ENCODE assay signal across 12 cellular contexts in the genomic region with DNA sequence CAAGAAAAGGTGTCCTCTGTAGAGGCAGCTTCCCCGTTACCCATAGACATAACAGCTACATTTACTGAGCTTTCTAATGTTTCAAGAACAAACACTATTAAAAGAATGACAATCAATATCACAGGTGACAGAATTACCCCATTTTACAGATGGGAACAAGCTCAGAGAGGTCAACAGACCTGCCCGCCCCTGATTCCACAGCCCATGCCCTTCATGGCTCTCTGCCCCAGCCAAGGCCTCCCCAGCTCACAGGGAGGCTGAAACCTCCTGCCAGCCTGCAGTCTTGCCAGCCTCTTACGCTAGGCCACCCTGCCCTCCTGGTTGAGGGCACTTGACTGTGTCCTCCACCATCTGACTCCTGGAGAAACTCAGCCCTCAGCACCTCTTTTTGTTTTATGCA. TPM values are rescaled to one million over a fixed set of nuclear protein-coding genes. Genes with fewer than 3 reads are reported as not detected.
DNase-seq lines count a peak whose midpoint lies in the region; ATAC-seq, FAIRE-seq and TF ChIP-seq lines count a peak whose summit lies in the region.
"Had no signal": no experiment of that assay in that cellular context is flagged by ENCODE, and none has a peak within 500 bp of the region (broad histone marks: within the 10 kb centered on the region; RNA-seq: fewer than 3 reads in every experiment).

No MANE protein-coding gene starts in this region.

- no peaks in the 10 kb centered on the region for H3K79me1 ChIP-seq in H1 (ENCODE audit: low read depth, low read length)

- H3K27me3 Mint-ChIP-seq in mesothelial cell of epicardium (ENCODE audit: low read depth) = no peaks in the 10 kb centered on the region
- H3K27me3 Mint-ChIP-seq: CD4-positive, alpha-beta memory T cell had no signal

- H3K36me3 Mint-ChIP-seq in mesothelial cell of epicardium = no peaks in the 10 kb centered on the region
- H3K36me3 Mint-ChIP-seq: CD14-positive monocyte; CD4-positive, alpha-beta memory T cell had no signal

- no peak overlapping the region for H4K8ac ChIP-seq in H1 (ENCODE audit: extremely low read depth, insufficient read depth, low read length)

- H3K27ac ChIP-seq in HepG2 (ENCODE audit: extremely low read length, insufficient read depth, low read length) (no peak overlapping the region), right lobe of liver (no peak overlapping the region), H1 (ENCODE audit: low read depth, low read length) (no peak overlapping the region)
- H3K27ac ChIP-seq: BLaER1 had no signal

- no peak overlapping the region for H3K18ac ChIP-seq in H1 (ENCODE audit: extremely low read depth, low read length)

- TF ChIP-seq EP300 in HepG2 (IDR thresholded peaks at IDR 0.05; ENCODE audit: low read depth in 2 of 2, low read length in 2 of 2) (no peak), HepG2 (CRISPR knock-in tag; IDR thresholded peaks at IDR 0.05; ENCODE audit: borderline replicate concordance) (no peak), H1 (IDR thresholded peaks at IDR 0.05; ENCODE audit: borderline replicate concordance in 1 of 2, low read depth in 2 of 2, low read length in 2 of 2) (no peak)

- no peak for TF ChIP-seq RAD21 in HepG2 (CRISPR knock-in tag; IDR thresholded peaks at IDR 0.05)
- TF ChIP-seq RAD21 in H1 (IDR thresholded peaks at IDR 0.05 in 1 of 2, conservative IDR thresholded peaks at IDR 0.05 in 1 of 2; ENCODE audit: low read depth in 2 of 2, low read length in 2 of 2) = no peak

- H3K9me3 ChIP-seq in HepG2 (ENCODE audit: low read length) (no peaks in the 10 kb centered on the region), right lobe of liver (no peaks in the 10 kb centered on the region), H1 (ENCODE audit: insufficient read depth in 2 of 2, low read depth in 1 of 2, low read length in 1 of 2) (no peaks in the 10 kb centered on the region)
- H3K9me3 ChIP-seq: BLaER1 had no signal

- POLR2A ChIA-PET in HepG2 (lab: Yijun Ruan, JAX) = no interaction called here
- POLR2A ChIA-PET in H1 (lab: Charles Lee; ENCODE audit: partially characterized antibody) = no interaction called here

- H2BK120ac ChIP-seq in H1 (replicated peaks; ENCODE audit: low read depth, low read length) = no peak overlapping the region

- no peak overlapping the region for H2BK15ac ChIP-seq in H1 (ENCODE audit: low read length)

- H3K9ac ChIP-seq in HepG2 (ENCODE audit: insufficient read depth, low read depth, low read length) (no peak overlapping the region), H1 (replicated peaks in 1 of 4; ENCODE audit: extremely low read depth in 1 of 4, low read depth in 3 of 4, low read length in 3 of 4) (no peak overlapping the region)
- H3K9ac ChIP-seq: BLaER1 had no signal

- H3K14ac ChIP-seq in H1 (ENCODE audit: insufficient read length) = no peak overlapping the region

- TF ChIP-seq POLR2A in HepG2 (IDR thresholded peaks at IDR 0.05; ENCODE audit: insufficient read depth in 1 of 2, low read depth in 2 of 2, low read length in 2 of 2) (no peak), right lobe of liver (IDR thresholded peaks at IDR 0.05) (no peak), H1 (IDR thresholded peaks at IDR 0.05; ENCODE audit: control extremely low read depth in 1 of 2, low read depth in 2 of 2, low read length in 2 of 2) (no peak)

- no peak overlapping the region for H4K5ac ChIP-seq in H1 (ENCODE audit: insufficient read length, low read depth, low read length)

- H3K4me1 Mint-ChIP-seq in mesothelial cell of epicardium = peaks cover 13% of the 10 kb centered on the region

- intact Hi-C loops in HepG2 (cut with micrococcal nuclease; ENCODE audit: unreplicated experiment) = loop anchor here (1.0 kb wide), 1 partner anchor 140 kb away; no protein-coding TSS in a partner anchor
- intact Hi-C loops in right lobe of liver (cut with DNase I) = loop anchor here in 1 of 2 donors (5.0 kb wide), 1 partner anchor 138 kb away; no protein-coding TSS in a partner anchor

- H2BK12ac ChIP-seq in H1 (ENCODE audit: low read depth, low read length) = 0 out of 2 replicates have a peak overlapping the region, but pooled peaks have one; percentile 68

- H2AFZ ChIP-seq in HepG2 (ENCODE audit: low read length) (no peak overlapping the region), H1 (ENCODE audit: low read length) (no peak overlapping the region)

- no peak overlapping the region for H3K56ac ChIP-seq in H1 (replicated peaks; ENCODE audit: insufficient read length, low read depth, low read length)

- no peak overlapping the region for H3K4ac ChIP-seq in H1 (replicated peaks; ENCODE audit: insufficient read length, low read depth, low read length)

- H2AK5ac ChIP-seq in H1 (ENCODE audit: low read depth, low read length) = no peak overlapping the region

- DNase-seq in HepG2 (ENCODE audit: low spot score) (no peak), right lobe of liver (no peak), H1 (ENCODE audit: low read depth in 1 of 2, low spot score in 2 of 2) (no peak), mesothelial cell of epicardium (ENCODE audit: low spot score in 2 of 2, unreplicated experiment in 2 of 2) (no peak), anterior cingulate cortex (lab: John Stamatoyannopoulos, UW) (no peak), AG20443 (ENCODE audit: low spot score) (no peak)

- H4K20me1 ChIP-seq in HepG2 (ENCODE audit: insufficient read depth, low read length) (no peaks in the 10 kb centered on the region), H1 (replicated peaks in 1 of 2; ENCODE audit: control insufficient read depth in 1 of 2, insufficient read depth in 2 of 2, low read length in 2 of 2) (no peaks in the 10 kb centered on the region)

- H3K9me3 Mint-ChIP-seq in mesothelial cell of epicardium = no peaks in the 10 kb centered on the region
- H3K9me3 Mint-ChIP-seq: CD14-positive monocyte; CD4-positive, alpha-beta memory T cell had no signal

- no peak for TF ChIP-seq CTCF in HepG2 (CRISPR knock-in tag; IDR thresholded peaks at IDR 0.05)
- no peak for TF ChIP-seq CTCF in right lobe of liver (IDR thresholded peaks at IDR 0.05)
- no peak for TF ChIP-seq CTCF in H1 (IDR thresholded peaks at IDR 0.05; ENCODE audit: control extremely low read depth in 1 of 3, insufficient read depth in 1 of 3, low read depth in 1 of 3, low read length in 3 of 3)
- TF ChIP-seq CTCF in mesothelial cell of epicardium (IDR thresholded peaks at IDR 0.05; ENCODE audit: unreplicated experiment) = no peak

- no peaks in the 10 kb centered on the region for H3K36me3 ChIP-seq in HepG2 (replicated peaks in 1 of 2; ENCODE audit: control insufficient read depth in 1 of 2, insufficient read depth in 2 of 2, low read length in 2 of 2)
- H3K36me3 ChIP-seq in right lobe of liver = no peaks in the 10 kb centered on the region
- H3K36me3 ChIP-seq in H1 (ENCODE audit: control insufficient read depth in 2 of 4, insufficient read depth in 4 of 4, low read length in 3 of 4) = no peaks in the 10 kb centered on the region
- H3K36me3 ChIP-seq: BLaER1 had no signal

- no peak overlapping the region for H2BK20ac ChIP-seq in H1 (ENCODE audit: low read length)

- ATAC-seq in HepG2 = no peak
- ATAC-seq in right lobe of liver = no peak

- no peak overlapping the region for H4K91ac ChIP-seq in H1 (replicated peaks; ENCODE audit: insufficient read length, low read length)

- 41% methylated on average over 3 of the region's 3 CpGs for WGBS in HepG2 (ENCODE audit: low lambda C conversion rate)
- WGBS in right lobe of liver (ENCODE audit: insufficient coverage, low coverage, low lambda C conversion rate, missing lambda C conversion rate) = 67% methylated on average over 1 of the region's 3 CpGs
- WGBS in H1 (ENCODE audit: extremely low coverage in 1 of 2, insufficient coverage in 1 of 2, insufficient read length in 1 of 2, insufficient replicate concordance in 2 of 2, low coverage in 1 of 2, low lambda C conversion rate in 2 of 2, missing lambda C conversion rate in 1 of 2), 2 experiments = 85% methylated on average over 3 of the region's 3 CpGs; no CpG with 5 or more reads in 1 of the 2 experiments

- H3K79me2 ChIP-seq in HepG2 (ENCODE audit: insufficient read depth, low read length) (no peaks in the 10 kb centered on the region), H1 (ENCODE audit: control insufficient read depth in 1 of 2, insufficient read depth in 2 of 2, low read length in 2 of 2) (no peaks in the 10 kb centered on the region)

- no peaks in the 10 kb centered on the region for H3K23me2 ChIP-seq in H1 (ENCODE audit: low read depth, low read length)

- in situ Hi-C loops in HepG2 (cut with HindIII; ENCODE audit: extremely low pct_ligation_motif_present, low pct_unique_long_range_greater_than_20kb) = loop anchor here (5.0 kb wide), 1 partner anchor 133 kb away; no protein-coding TSS in a partner anchor

- peaks cover 12 to 47% of the 10 kb centered on the region in 2 experiments; a peak in 4 of 5 replicates for H3K27me3 ChIP-seq in HepG2 (ENCODE audit: control insufficient read depth in 1 of 2, insufficient read depth in 2 of 2, low read length in 2 of 2)
- H3K27me3 ChIP-seq in right lobe of liver = no peaks in the 10 kb centered on the region
- peaks cover 0 to 5% (median 0%) of the 10 kb centered on the region in 4 experiments; a peak in 2 of 7 replicates for H3K27me3 ChIP-seq in H1 (replicated peaks in 1 of 4; ENCODE audit: control insufficient read depth in 3 of 4, extremely low read depth in 1 of 4, insufficient read depth in 3 of 4, low read length in 3 of 4)
- H3K27me3 ChIP-seq: BLaER1 had no signal

- no TSS peak for BruUV-seq in HepG2 (replicated peaks; lab: Mats Ljungman, UMichigan)

- no peak overlapping the region for H3K4me3 Mint-ChIP-seq in mesothelial cell of epicardium
- H3K4me3 Mint-ChIP-seq: CD14-positive monocyte; CD4-positive, alpha-beta memory T cell had no signal

- H3K4me3 ChIP-seq in HepG2 (replicated peaks in 1 of 3; ENCODE audit: insufficient read depth in 1 of 3, low read depth in 2 of 3, low read length in 3 of 3) (no peak overlapping the region), right lobe of liver (no peak overlapping the region), H1 (ENCODE audit: extremely low read depth in 1 of 4, insufficient read depth in 2 of 4, low read depth in 3 of 4, low read length in 4 of 4) (no peak overlapping the region)
- H3K4me3 ChIP-seq: BLaER1, GM12878 had no signal

- no peak overlapping the region for H3K4me2 ChIP-seq in HepG2 (ENCODE audit: low read depth, low read length)
- H3K4me2 ChIP-seq in H1 (ENCODE audit: insufficient read depth in 1 of 2, low read depth in 2 of 2, low read length in 2 of 2) = no peak overlapping the region
- H3K4me2 ChIP-seq: BLaER1 had no signal

- FAIRE-seq in HepG2 (lab: Jason Lieb, UNC) = no peak
- FAIRE-seq in H1 (lab: Jason Lieb, UNC) = no peak
- FAIRE-seq: GM19239 had no signal

- no peak overlapping the region for H3K23ac ChIP-seq in H1 (ENCODE audit: insufficient read length)

- H2BK5ac ChIP-seq in H1 (ENCODE audit: low read depth, low read length) = no peak overlapping the region

- CTCF ChIA-PET in HepG2 (lab: Yijun Ruan, JAX; ENCODE audit: low intra/inter-chr PET ratio, low total read pairs) = interaction anchor here (1.0 to 7.6 kb wide), 4 partner anchors 26 to 144 kb away, joined by 4 to 118 read pairs (median 6); no protein-coding TSS in a partner anchor
- CTCF ChIA-PET in H1 (lab: Charles Lee; ENCODE audit: partially characterized antibody) = interaction anchor here (0.5 to 14.9 kb wide), 46 partner anchors 11 to 282 kb away, joined by 3 to 367 read pairs (median 5); partner anchors contain the start of gene SLC35F6

- H3K4me1 ChIP-seq in HepG2 (ENCODE audit: insufficient read depth, low read length) = peaks cover 15% of the 10 kb centered on the region
- H3K4me1 ChIP-seq in right lobe of liver = peaks cover 0 to 4% (median 0%) of the 10 kb centered on the region in 4 donors
- H3K4me1 ChIP-seq in H1 (replicated peaks in 1 of 4; ENCODE audit: control insufficient read depth in 3 of 4, insufficient read depth in 4 of 4, low read length in 3 of 4) = no peaks in the 10 kb centered on the region; a peak in 2 of 7 replicates

- H3K27ac Mint-ChIP-seq in mesothelial cell of epicardium = peak overlapping the region; percentile 28
- H3K27ac Mint-ChIP-seq: CD14-positive monocyte had no signal

RNA-seq across cellular contexts. Expression of gene SLC35F6, which starts 19.1 kb away (rescaled TPM):
- total RNA-seq in HepG2 (2016; rRNA removed; fragmentation: Illumina TruSeq; extraction: Trizol) = 11.8 and 21.2 TPM in 2 replicates
- 3.5 and 3.7 TPM in 2 replicates for total RNA-seq in HepG2 (2016; cell fraction: cytosol; rRNA removed; fragmentation: Illumina TruSeq; extraction: Trizol; ENCODE audit: low read depth)
- 9.9 and 20.3 TPM in 2 replicates for total RNA-seq in HepG2 (2016; cell fraction: insoluble cytoplasmic fraction; rRNA removed; fragmentation: Illumina TruSeq; extraction: Trizol)
- 14.2 and 15.5 TPM in 2 replicates for total RNA-seq in HepG2 (2016; cell fraction: membrane; rRNA removed; fragmentation: Illumina TruSeq; extraction: Trizol)
- 19.3 and 24.0 TPM in 2 replicates for total RNA-seq in HepG2 (2016; cell fraction: nucleus; rRNA removed; fragmentation: Illumina TruSeq; extraction: Trizol)
- 15.2 and 19.2 TPM in 2 replicates for polyA plus RNA-seq in HepG2 (2011; rRNA removed)
- 16.7 and 16.8 TPM in 2 replicates for polyA plus RNA-seq in HepG2 (2011; cell fraction: cytosol; rRNA removed)
- polyA plus RNA-seq in HepG2 (2011; cell fraction: nucleus; rRNA removed) = 12.0 and 12.7 TPM in 2 replicates
- polyA plus RNA-seq in HepG2 (2012) = 7.1 and 9.5 TPM in 2 replicates
- polyA plus RNA-seq in HepG2 (2016; cell fraction: cytosol; fragmentation: Illumina TruSeq; extraction: Trizol; ENCODE audit: low read depth) = 2.7 and 3.6 TPM in 2 replicates
- polyA plus RNA-seq in HepG2 (2016; cell fraction: insoluble cytoplasmic fraction; fragmentation: Illumina TruSeq; extraction: Trizol; ENCODE audit: low read depth) = 7.6 and 11.6 TPM in 2 replicates
- 8.6 and 8.7 TPM in 2 replicates for polyA plus RNA-seq in HepG2 (2016; cell fraction: membrane; fragmentation: Illumina TruSeq; extraction: Trizol; ENCODE audit: low read depth)
- 26.2 and 26.3 TPM in 2 replicates for polyA plus RNA-seq in HepG2 (2016; cell fraction: nucleus; fragmentation: Illumina TruSeq; extraction: Trizol; ENCODE audit: insufficient read depth, low read depth)
- 75.6 and 115 TPM in 2 replicates for polyA minus RNA-seq in HepG2 (2011; rRNA and poly(A)+ RNA removed; ENCODE audit: low replicate concordance)
- polyA minus RNA-seq in HepG2 (2011; cell fraction: cytosol; rRNA and poly(A)+ RNA removed) = 19.2 and 22.7 TPM in 2 replicates
- 13.9 and 16.2 TPM in 2 replicates for polyA minus RNA-seq in HepG2 (2011; cell fraction: nucleus; rRNA and poly(A)+ RNA removed)
- 10 to 100 TPM; 14.2 to 73.9 (median 27.2) TPM for total RNA-seq in right lobe of liver
- total RNA-seq in H1 (2021; fragmentation: NEBNext Ultra II Directional; extraction: Animal tissue kit (Norgen Biotek cat#: 25700)) = 11.2 and 11.6 TPM in 2 replicates
- 12.9 and 13.5 TPM in 2 replicates for polyA plus RNA-seq in H1 (2011; rRNA removed)
- polyA plus RNA-seq in H1 (2011; cell fraction: cytosol; rRNA removed) = 7.3 TPM
- polyA plus RNA-seq in H1 (2011; cell fraction: nucleus; rRNA removed) = 6.5 TPM
- 7.5 to 10.5 TPM (median 8.8 TPM) in 4 replicates for polyA plus RNA-seq in H1 (2012, experiment 1 of 2)
- polyA plus RNA-seq in H1 (2012, experiment 2 of 2) = 8.0 TPM
- 14.9 TPM for polyA plus RNA-seq in H1 (2013, experiment 1 of 2)
- polyA plus RNA-seq in H1 (2013, experiment 2 of 2) = 17.3 TPM
- polyA minus RNA-seq in H1 (2011; rRNA and poly(A)+ RNA removed) = 19.7 and 19.8 TPM in 2 replicates
- polyA minus RNA-seq in H1 (2011; cell fraction: cytosol; rRNA and poly(A)+ RNA removed) = 12.4 TPM
- 9.9 TPM for polyA minus RNA-seq in H1 (2011; cell fraction: nucleus; rRNA and poly(A)+ RNA removed)
- 25.2 to 26.8 TPM (median 26.0 TPM) in 3 replicates for total RNA-seq in mesothelial cell of epicardium

RNA-seq across cellular contexts. Expression of gene CENPA, which starts 40.9 kb away (rescaled TPM):
- total RNA-seq in HepG2 (2016; rRNA removed; fragmentation: Illumina TruSeq; extraction: Trizol) (38.5 and 45.8 TPM in 2 replicates), right lobe of liver (1 to 10 TPM in 1 of 6 experiments, under 1 TPM in 4, not detected in 1; 0.18 to 1.3 (median 0.56) TPM), mesothelial cell of epicardium (7.9 to 9.2 TPM (median 8.8 TPM) in 3 replicates)
- 27.1 and 37.2 TPM in 2 replicates for total RNA-seq in HepG2 (2016; cell fraction: cytosol; rRNA removed; fragmentation: Illumina TruSeq; extraction: Trizol; ENCODE audit: low read depth)
- total RNA-seq in HepG2 (2016; cell fraction: insoluble cytoplasmic fraction; rRNA removed; fragmentation: Illumina TruSeq; extraction: Trizol) = 39.2 and 39.7 TPM in 2 replicates
- total RNA-seq in HepG2 (2016; cell fraction: membrane; rRNA removed; fragmentation: Illumina TruSeq; extraction: Trizol) = 50.6 and 55.2 TPM in 2 replicates
- total RNA-seq in HepG2 (2016; cell fraction: nucleus; rRNA removed; fragmentation: Illumina TruSeq; extraction: Trizol) = 16.6 and 16.9 TPM in 2 replicates
- polyA plus RNA-seq in HepG2 (2011; rRNA removed) (19.6 and 28.5 TPM in 2 replicates), H1 (2011; rRNA removed) (17.6 and 19.4 TPM in 2 replicates)
- polyA plus RNA-seq in HepG2 (2011; cell fraction: cytosol; rRNA removed) = 18.7 and 25.1 TPM in 2 replicates
- polyA plus RNA-seq in HepG2 (2011; cell fraction: nucleus; rRNA removed) = 8.8 and 11.8 TPM in 2 replicates
- polyA plus RNA-seq in HepG2 (2012) = 10.6 and 18.8 TPM in 2 replicates
- polyA plus RNA-seq in HepG2 (2016; cell fraction: cytosol; fragmentation: Illumina TruSeq; extraction: Trizol; ENCODE audit: low read depth) = 28.0 and 40.7 TPM in 2 replicates
- polyA plus RNA-seq in HepG2 (2016; cell fraction: insoluble cytoplasmic fraction; fragmentation: Illumina TruSeq; extraction: Trizol; ENCODE audit: low read depth) = 52.5 and 56.7 TPM in 2 replicates
- polyA plus RNA-seq in HepG2 (2016; cell fraction: membrane; fragmentation: Illumina TruSeq; extraction: Trizol; ENCODE audit: low read depth) = 39.4 and 51.0 TPM in 2 replicates
- polyA plus RNA-seq in HepG2 (2016; cell fraction: nucleus; fragmentation: Illumina TruSeq; extraction: Trizol; ENCODE audit: insufficient read depth, low read depth) = 36.5 and 39.2 TPM in 2 replicates
- polyA minus RNA-seq in HepG2 (2011; rRNA and poly(A)+ RNA removed; ENCODE audit: low replicate concordance) = 18.6 and 61.4 TPM in 2 replicates
- 6.7 and 8.0 TPM in 2 replicates for polyA minus RNA-seq in HepG2 (2011; cell fraction: cytosol; rRNA and poly(A)+ RNA removed)
- 9.1 and 11.3 TPM in 2 replicates for polyA minus RNA-seq in HepG2 (2011; cell fraction: nucleus; rRNA and poly(A)+ RNA removed)
- total RNA-seq in H1 (2021; fragmentation: NEBNext Ultra II Directional; extraction: Animal tissue kit (Norgen Biotek cat#: 25700)) = 28.5 and 30.9 TPM in 2 replicates
- 19.1 TPM for polyA plus RNA-seq in H1 (2011; cell fraction: cytosol; rRNA removed)
- polyA plus RNA-seq in H1 (2011; cell fraction: nucleus; rRNA removed) = 15.4 TPM
- polyA plus RNA-seq in H1 (2012, experiment 1 of 2) = 15.1 to 18.3 TPM (median 17.2 TPM) in 4 replicates
- 19.3 TPM for polyA plus RNA-seq in H1 (2012, experiment 2 of 2)
- polyA plus RNA-seq in H1 (2013, experiment 1 of 2) = 16.2 TPM
- 17.2 TPM for polyA plus RNA-seq in H1 (2013, experiment 2 of 2)
- 14.0 and 19.9 TPM in 2 replicates for polyA minus RNA-seq in H1 (2011; rRNA and poly(A)+ RNA removed)
- 16.4 TPM for polyA minus RNA-seq in H1 (2011; cell fraction: cytosol; rRNA and poly(A)+ RNA removed)
- polyA minus RNA-seq in H1 (2011; cell fraction: nucleus; rRNA and poly(A)+ RNA removed) = 10.6 TPM
- polyA plus RNA-seq: CD14-positive monocyte; CD4-positive, alpha-beta memory T cell had no signal

RNA-seq across cellular contexts. Expression of gene KCNK3, which starts 52.4 kb away (rescaled TPM):
- total RNA-seq in HepG2 (2016; rRNA removed; fragmentation: Illumina TruSeq; extraction: Trizol) (not detected in 2 replicates), right lobe of liver (under 1 TPM; 0.18 to 0.43 (median 0.33) TPM), mesothelial cell of epicardium (6.3 to 6.9 TPM (median 6.6 TPM) in 3 replicates)
- total RNA-seq in HepG2 (2016; cell fraction: cytosol; rRNA removed; fragmentation: Illumina TruSeq; extraction: Trizol; ENCODE audit: low read depth) = not detected in 2 replicates
- not detected in 2 replicates for total RNA-seq in HepG2 (2016; cell fraction: insoluble cytoplasmic fraction; rRNA removed; fragmentation: Illumina TruSeq; extraction: Trizol)
- not detected in 2 replicates for total RNA-seq in HepG2 (2016; cell fraction: membrane; rRNA removed; fragmentation: Illumina TruSeq; extraction: Trizol)
- total RNA-seq in HepG2 (2016; cell fraction: nucleus; rRNA removed; fragmentation: Illumina TruSeq; extraction: Trizol) = not detected in 2 replicates
- polyA plus RNA-seq in HepG2 (2011; rRNA removed) (0.03 TPM in 1 of 2 replicates, not detected in the other), H1 (2011; rRNA removed) (0.29 and 0.33 TPM in 2 replicates)
- not detected in 2 replicates for polyA plus RNA-seq in HepG2 (2011; cell fraction: cytosol; rRNA removed)
- polyA plus RNA-seq in HepG2 (2011; cell fraction: nucleus; rRNA removed) = not detected in 2 replicates
- not detected in 2 replicates for polyA plus RNA-seq in HepG2 (2012)
- not detected in 2 replicates for polyA plus RNA-seq in HepG2 (2016; cell fraction: cytosol; fragmentation: Illumina TruSeq; extraction: Trizol; ENCODE audit: low read depth)
- polyA plus RNA-seq in HepG2 (2016; cell fraction: insoluble cytoplasmic fraction; fragmentation: Illumina TruSeq; extraction: Trizol; ENCODE audit: low read depth) = not detected in 2 replicates
- not detected in 2 replicates for polyA plus RNA-seq in HepG2 (2016; cell fraction: membrane; fragmentation: Illumina TruSeq; extraction: Trizol; ENCODE audit: low read depth)
- polyA plus RNA-seq in HepG2 (2016; cell fraction: nucleus; fragmentation: Illumina TruSeq; extraction: Trizol; ENCODE audit: insufficient read depth, low read depth) = not detected in 2 replicates
- polyA minus RNA-seq in HepG2 (2011; rRNA and poly(A)+ RNA removed; ENCODE audit: low replicate concordance) = 3.7 TPM in 1 of 2 replicates, not detected in the other
- polyA minus RNA-seq in HepG2 (2011; cell fraction: cytosol; rRNA and poly(A)+ RNA removed) = not detected in 2 replicates
- not detected in 2 replicates for polyA minus RNA-seq in HepG2 (2011; cell fraction: nucleus; rRNA and poly(A)+ RNA removed)
- 0.11 and 0.30 TPM in 2 replicates for total RNA-seq in H1 (2021; fragmentation: NEBNext Ultra II Directional; extraction: Animal tissue kit (Norgen Biotek cat#: 25700))
- polyA plus RNA-seq in H1 (2011; cell fraction: cytosol; rRNA removed) = 0.08 TPM
- 0.11 TPM for polyA plus RNA-seq in H1 (2011; cell fraction: nucleus; rRNA removed)
- polyA plus RNA-seq in H1 (2012, experiment 1 of 2) = 0.05 to 0.24 TPM (median 0.14 TPM) in 4 replicates
- polyA plus RNA-seq in H1 (2012, experiment 2 of 2) = 0.09 TPM
- polyA plus RNA-seq in H1 (2013, experiment 1 of 2) = 0.06 TPM
- 0.04 TPM for polyA plus RNA-seq in H1 (2013, experiment 2 of 2)
- 0.06 and 0.15 TPM in 2 replicates for polyA minus RNA-seq in H1 (2011; rRNA and poly(A)+ RNA removed)
- not detected for polyA minus RNA-seq in H1 (2011; cell fraction: cytosol; rRNA and poly(A)+ RNA removed)
- polyA minus RNA-seq in H1 (2011; cell fraction: nucleus; rRNA and poly(A)+ RNA removed) = not detected
- total RNA-seq: CD4-positive, alpha-beta memory T cell; HT-29 had no signal
- polyA plus RNA-seq: CD14-positive monocyte; CD4-positive, alpha-beta memory T cell; GM12878 had no signal
